Comparison of ENCODE assay signal across 16 cellular contexts in genomic region chrX:77510007-77510406, GRCh38.
DNase-seq lines count a peak whose midpoint lies in the region; ATAC-seq and TF ChIP-seq lines count a peak whose summit lies in the region.
"Had no signal": no experiment of that assay in that cellular context is flagged by ENCODE, and none has a peak within 500 bp of the region (broad histone marks: within the 10 kb centered on the region; RNA-seq: fewer than 3 reads in every experiment).

No MANE protein-coding gene starts in this region.

- H3K27ac Mint-ChIP-seq in activated T-cell treated with anti-CD3 and anti-CD28 coated beads, Interleukin-2, amount 50 U/mL, for 72 hours: peak overlapping the region; percentile 84
- H3K27ac Mint-ChIP-seq: B cell had no signal

- peaks cover 0 to 17% (median 6%) of the 10 kb centered on the region in 8 donors for H3K9me3 ChIP-seq in spleen
- H3K9me3 ChIP-seq: SJCRH30 had no signal

- peaks cover 0 to 5% (median 0%) of the 10 kb centered on the region in 6 donors for H3K4me1 ChIP-seq in spleen

- no peak for TF ChIP-seq CTCF in spleen (IDR thresholded peaks at IDR 0.05 in 8 of 11, conservative IDR thresholded peaks at IDR 0.05 in 3 of 11)

- no peak overlapping the region for H3K27ac ChIP-seq in spleen
- H3K27ac ChIP-seq: SJCRH30 had no signal

- intact Hi-C loops in spleen (cut with DNase I; ENCODE audit: low total_unique reads): no loop called here

- no peaks in the 10 kb centered on the region for H3K4me1 Mint-ChIP-seq in activated T-cell treated with anti-CD3 and anti-CD28 coated beads, Interleukin-2, amount 50 U/mL, for 72 hours (ENCODE audit: low read depth)

- no peaks in the 10 kb centered on the region for H3K27me3 Mint-ChIP-seq in activated T-cell treated with anti-CD3 and anti-CD28 coated beads, Interleukin-2, amount 50 U/mL, for 72 hours (ENCODE audit: low read depth)
- H3K27me3 Mint-ChIP-seq: B cell had no signal

- ATAC-seq in activated T-cell treated with anti-CD3 and anti-CD28 coated beads, Interleukin-2, amount 50 U/mL, for 72 hours (replicated peaks in 1 of 2): no peak

- H3K4me3 Mint-ChIP-seq in activated T-cell treated with anti-CD3 and anti-CD28 coated beads, Interleukin-2, amount 50 U/mL, for 72 hours: no peak overlapping the region
- H3K4me3 Mint-ChIP-seq: B cell had no signal

- H3K36me3 ChIP-seq in spleen: peaks cover 0 to 84% (median 19%) of the 10 kb centered on the region in 6 donors
- H3K36me3 ChIP-seq: SJCRH30 had no signal

- no peak overlapping the region for H3K4me3 ChIP-seq in spleen
- H3K4me3 ChIP-seq: HAP-1, SJCRH30 had no signal

- 67 to 100% (median 92%) methylated on average over 1 of the region's 1 CpG; no CpG with 5 or more reads in 1 of the 5 donors for WGBS in spleen, 5 donors

- peaks cover 7 to 14% of the 10 kb centered on the region in 2 donors for H3K36me3 Mint-ChIP-seq in activated T-cell treated with anti-CD3 and anti-CD28 coated beads, Interleukin-2, amount 50 U/mL, for 72 hours (ENCODE audit: insufficient read depth in 2 of 2)

- no peak for DNase-seq in activated T-cell treated with anti-CD3 and anti-CD28 coated beads, Interleukin-2, amount 50 U/mL, for 72 hours
- no peak for DNase-seq in activated T-cell treated with anti-CD3 and anti-CD28 coated beads, Interleukin-2, amount 50 U/mL, for 1 hour
- DNase-seq in LHCN-M2 (ENCODE audit: low read depth) (peak; percentile 10), dermis blood vessel endothelial cell (peak; percentile 63), spleen (peak; percentile 22), NCI-H1092 treated with DMSO at 0.1 percent for 48 hours (lab: John Stamatoyannopoulos, UW) (no peak), Kasumi-1 (lab: John Stamatoyannopoulos, UW) (no peak)
- DNase-seq: DMS79 treated with DMSO at 0.1 percent for 48 hours, KBM-7, NCI-H1436, NCI-H2029, NCI-H345, NCI-H524 treated with DMSO at 0.1 percent for 48 hours, SJCRH30 had no signal

- TF ChIP-seq POLR2A in spleen (IDR thresholded peaks at IDR 0.05): no peak

- H3K9me3 Mint-ChIP-seq in activated T-cell treated with anti-CD3 and anti-CD28 coated beads, Interleukin-2, amount 50 U/mL, for 72 hours: peaks cover 4 to 6% of the 10 kb centered on the region in 2 donors

- H3K27me3 ChIP-seq in spleen (replicated peaks in 1 of 7): no peaks in the 10 kb centered on the region
- H3K27me3 ChIP-seq: SJCRH30 had no signal

Comparison
In these comparisons a context has a peak if more than half of its experiments do, and no peak if none do; other contexts are left out.
1. DNase-seq: peak in LHCN-M2 (single experiment), dermis blood vessel endothelial cell (single experiment) and spleen (single experiment); none in activated T-cell treated with anti-CD3 and anti-CD28 coated beads, Interleukin-2, amount 50 U/mL, for 72 hours (0 of 2), activated T-cell treated with anti-CD3 and anti-CD28 coated beads, Interleukin-2, amount 50 U/mL, for 1 hour (single experiment), NCI-H1092 treated with DMSO at 0.1 percent for 48 hours (single experiment) and Kasumi-1 (0 of 2).